ENCODE assay signal across 13 cellular contexts in genomic region chr16:31351937-31352315, GRCh38. TPM values are rescaled to one million over a fixed set of nuclear protein-coding genes. Genes with fewer than 3 reads are reported as not detected.
DNase-seq lines count a peak whose midpoint lies in the region; ATAC-seq lines count a peak whose summit lies in the region.
"Had no signal": no experiment of that assay in that cellular context is flagged by ENCODE, and none has a peak within 500 bp of the region (broad histone marks: within the 10 kb centered on the region; RNA-seq: fewer than 3 reads in every experiment).

No MANE protein-coding gene starts in this region.

- peak; percentile 13 for ATAC-seq in activated CD8-positive, alpha-beta memory T cell treated with anti-CD3 and anti-CD28 coated beads, Interleukin-2, amount 10 ng/mL, durations not matched to agents 7 days and 5 days
- no peak for ATAC-seq in esophagus mucosa

- H3K9me3 Mint-ChIP-seq in activated CD8-positive, alpha-beta memory T cell treated with anti-CD3 and anti-CD28 coated beads, Interleukin-2, amount 10 ng/mL, durations not matched to agents 7 days and 5 days (ENCODE audit: low read depth), result no peaks in the 10 kb centered on the region
- H3K9me3 Mint-ChIP-seq in immature natural killer cell, result no peaks in the 10 kb centered on the region
- H3K9me3 Mint-ChIP-seq in stimulated activated naive CD8-positive, alpha-beta T cell treated with anti-CD3 and anti-CD28 coated beads, Interleukin-15, Interleukin-2, amounts not matched to agents 100 ng/mL and 50 ng/mL, for 24 hours, result no peaks in the 10 kb centered on the region

- H3K36me3 Mint-ChIP-seq in activated CD8-positive, alpha-beta memory T cell treated with anti-CD3 and anti-CD28 coated beads, Interleukin-2, amount 10 ng/mL, durations not matched to agents 7 days and 5 days, result peaks cover 5% of the 10 kb centered on the region
- peaks cover 0 to 10% (median 2%) of the 10 kb centered on the region in 3 donors for H3K36me3 Mint-ChIP-seq in immature natural killer cell
- H3K36me3 Mint-ChIP-seq in stimulated activated naive CD8-positive, alpha-beta T cell treated with anti-CD3 and anti-CD28 coated beads, Interleukin-15, Interleukin-2, amounts not matched to agents 100 ng/mL and 50 ng/mL, for 24 hours (ENCODE audit: low read depth), result no peaks in the 10 kb centered on the region

- peak overlapping the region; percentile 76 for H3K27ac Mint-ChIP-seq in activated CD8-positive, alpha-beta memory T cell treated with anti-CD3 and anti-CD28 coated beads, Interleukin-2, amount 10 ng/mL, durations not matched to agents 7 days and 5 days
- peak overlapping the region; percentile 25 to 89 (median 83) for H3K27ac Mint-ChIP-seq in immature natural killer cell
- peak overlapping the region; percentile 87 for H3K27ac Mint-ChIP-seq in stimulated activated naive CD8-positive, alpha-beta T cell treated with anti-CD3 and anti-CD28 coated beads, Interleukin-15, Interleukin-2, amounts not matched to agents 100 ng/mL and 50 ng/mL, for 24 hours

- DNase-seq in activated CD8-positive, alpha-beta memory T cell treated with anti-CD3 and anti-CD28 coated beads, Interleukin-2, amount 10 ng/mL, durations not matched to agents 7 days and 5 days, result peak; percentile 64
- no peak for DNase-seq in activated CD8-positive, alpha-beta memory T cell treated with anti-CD3 and anti-CD28 coated beads, Interleukin-2, amount 50 U/mL, for 4 hours
- DNase-seq in SKM-1 (lab: John Stamatoyannopoulos, UW; ENCODE audit: unreplicated experiment) (peak; percentile 69), immature natural killer cell (peak in 2 of 3 donors; percentile 35 to 41), retina (no peak)
- DNase-seq in effector CD4-positive, alpha-beta T cell, result no peak
- DNase-seq: GOT3, small intestine, uterus had no signal

- H3K27me3 Mint-ChIP-seq in activated CD8-positive, alpha-beta memory T cell treated with anti-CD3 and anti-CD28 coated beads, Interleukin-2, amount 10 ng/mL, durations not matched to agents 7 days and 5 days, result peaks cover 13% of the 10 kb centered on the region
- H3K27me3 Mint-ChIP-seq in immature natural killer cell (ENCODE audit: low read depth in 3 of 3), result peaks cover 4 to 13% (median 6%) of the 10 kb centered on the region in 3 donors
- no peaks in the 10 kb centered on the region for H3K27me3 Mint-ChIP-seq in stimulated activated naive CD8-positive, alpha-beta T cell treated with anti-CD3 and anti-CD28 coated beads, Interleukin-15, Interleukin-2, amounts not matched to agents 100 ng/mL and 50 ng/mL, for 24 hours

- peaks cover 81% of the 10 kb centered on the region for H3K4me1 Mint-ChIP-seq in activated CD8-positive, alpha-beta memory T cell treated with anti-CD3 and anti-CD28 coated beads, Interleukin-2, amount 10 ng/mL, durations not matched to agents 7 days and 5 days
- H3K4me1 Mint-ChIP-seq in immature natural killer cell, result peaks cover 90 to 91% of the 10 kb centered on the region in 2 donors
- H3K4me1 Mint-ChIP-seq in stimulated activated naive CD8-positive, alpha-beta T cell treated with anti-CD3 and anti-CD28 coated beads, Interleukin-15, Interleukin-2, amounts not matched to agents 100 ng/mL and 50 ng/mL, for 24 hours (ENCODE audit: low read depth), result peaks cover 63% of the 10 kb centered on the region

- no peak overlapping the region for H3K4me3 Mint-ChIP-seq in activated CD8-positive, alpha-beta memory T cell treated with anti-CD3 and anti-CD28 coated beads, Interleukin-2, amount 10 ng/mL, durations not matched to agents 7 days and 5 days
- peak overlapping the region; percentile 46 to 57 (median 52) for H3K4me3 Mint-ChIP-seq in immature natural killer cell
- H3K4me3 Mint-ChIP-seq in stimulated activated naive CD8-positive, alpha-beta T cell treated with anti-CD3 and anti-CD28 coated beads, Interleukin-15, Interleukin-2, amounts not matched to agents 100 ng/mL and 50 ng/mL, for 24 hours, result peak overlapping the region; percentile 49

- CTCF ChIA-PET in activated CD8-positive, alpha-beta memory T cell treated with anti-CD3 and anti-CD28 coated beads, Interleukin-2, amount 10 ng/mL, durations not matched to agents 7 days and 5 days (lab: Charles Lee), result interaction anchor here (0.9 kb wide), 1 partner anchor 150 kb away, joined by 3 read pairs; no protein-coding TSS in a partner anchor

RNA-seq across cellular contexts. Expression of gene ITGAX, which starts 3.0 kb away (rescaled TPM):
- 10 to 100 TPM; 56.8 to 62.0 TPM for total RNA-seq in activated CD8-positive, alpha-beta memory T cell treated with anti-CD3 and anti-CD28 coated beads, Interleukin-2, amount 10 ng/mL, durations not matched to agents 7 days and 5 days
- polyA plus RNA-seq in immature natural killer cell, result 10 to 100 TPM; 41.6 to 82.9 (median 47.9) TPM
- 1.9 TPM for total RNA-seq in esophagus mucosa

RNA-seq across cellular contexts. Expression of gene ITGAD, which starts 41.2 kb away (rescaled TPM):
- under 1 TPM; 0.09 to 0.23 TPM for total RNA-seq in activated CD8-positive, alpha-beta memory T cell treated with anti-CD3 and anti-CD28 coated beads, Interleukin-2, amount 10 ng/mL, durations not matched to agents 7 days and 5 days
- polyA plus RNA-seq in immature natural killer cell, result under 1 TPM in 2 of 3 donors, not detected in 1; 0.27 to 0.47 TPM
- total RNA-seq in esophagus mucosa, result not detected
- total RNA-seq: epithelial cell of proximal tubule, kidney epithelial cell had no signal

Comparison
In these comparisons a context has a peak if more than half of its experiments do, and no peak if none do; other contexts are left out.
1. DNase-seq: peak in activated CD8-positive, alpha-beta memory T cell treated with anti-CD3 and anti-CD28 coated beads, Interleukin-2, amount 10 ng/mL, durations not matched to agents 7 days and 5 days (single experiment), SKM-1 (single experiment) and immature natural killer cell (2 of 3); none in activated CD8-positive, alpha-beta memory T cell treated with anti-CD3 and anti-CD28 coated beads, Interleukin-2, amount 50 U/mL, for 4 hours (single experiment), retina (single experiment) and effector CD4-positive, alpha-beta T cell (single experiment).
2. RNA of gene ITGAX, which starts 3.0 kb away (total RNA-seq): 56.8 to 62.0 TPM in activated CD8-positive, alpha-beta memory T cell treated with anti-CD3 and anti-CD28 coated beads, Interleukin-2, amount 10 ng/mL, durations not matched to agents 7 days and 5 days; 1.9 TPM in esophagus mucosa (single experiment); every median in the first group is over 10 times any median in the second.
3. Peak in every context shown above with its lines, with median percentiles within 50 percentile points of each other: H3K27ac Mint-ChIP-seq.